Comparison of ENCODE assay signal across 11 cellular contexts in the genomic region with DNA sequence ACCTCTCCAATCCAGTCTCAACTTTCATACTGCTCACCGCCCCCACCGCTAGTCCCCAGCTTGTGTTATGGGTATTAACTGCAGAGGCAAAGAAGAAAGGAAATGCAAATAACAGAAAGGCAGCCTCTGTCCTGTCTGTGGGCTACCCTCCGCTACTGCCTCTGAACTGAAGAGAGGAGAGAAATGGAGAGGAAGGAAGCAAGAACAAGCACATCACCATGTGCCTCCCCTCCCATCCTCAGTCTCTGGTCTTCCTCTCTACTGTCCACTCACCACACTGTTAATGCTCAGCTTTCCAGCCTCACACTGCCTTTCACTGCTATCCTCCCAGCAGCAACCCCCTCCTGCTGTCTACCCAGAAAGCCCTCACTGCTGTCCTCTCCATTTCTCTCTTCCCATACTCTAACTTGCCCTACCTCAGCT.
DNase-seq lines count a peak whose midpoint lies in the region; ATAC-seq and TF ChIP-seq lines count a peak whose summit lies in the region.
"Had no signal": no experiment of that assay in that cellular context is flagged by ENCODE, and none has a peak within 500 bp of the region (broad histone marks: within the 10 kb centered on the region; RNA-seq: fewer than 3 reads in every experiment).

No MANE protein-coding gene starts in this region.

- no peak overlapping the region for H4K8ac ChIP-seq in mesenchymal stem cell (ENCODE audit: low read length)

- no peaks in the 10 kb centered on the region for H3K79me1 ChIP-seq in mesenchymal stem cell (replicated peaks; ENCODE audit: low read length, poor library complexity, severe bottlenecking)

- no peak overlapping the region for H2BK120ac ChIP-seq in mesenchymal stem cell (ENCODE audit: low read depth, low read length)

- peak overlapping the region; percentile 65 for H2AK5ac ChIP-seq in mesenchymal stem cell (ENCODE audit: low read length, severe bottlenecking)

- H2AFZ ChIP-seq in mesenchymal stem cell (ENCODE audit: low read depth, low read length) = no peak overlapping the region

- H3K27me3 ChIP-seq in mesenchymal stem cell (ENCODE audit: control insufficient read depth in 1 of 2, insufficient read depth in 1 of 2, low read length in 2 of 2) (no peaks in the 10 kb centered on the region), brain microvascular endothelial cell (replicated peaks) (no peaks in the 10 kb centered on the region)
- H3K27me3 ChIP-seq: tibial nerve had no signal

- peaks cover 14% of the 10 kb centered on the region for H3K4me1 Mint-ChIP-seq in T-helper 2 cell treated with Interferon-gamma antibody and Interleukin-4, amounts not matched to agents 5 μg/mL and 100 μg/mL, for 36 hours (ENCODE audit: low read depth)

- H3K9me3 Mint-ChIP-seq in T-helper 2 cell treated with Interferon-gamma antibody and Interleukin-4, amounts not matched to agents 5 μg/mL and 100 μg/mL, for 36 hours = peaks cover 19% of the 10 kb centered on the region

- peaks cover 9% of the 10 kb centered on the region for H3K9me3 ChIP-seq in mesenchymal stem cell (ENCODE audit: control insufficient read depth, low read length)

- peak overlapping the region in 1 of 2 experiments; percentile 37 for H3K18ac ChIP-seq in mesenchymal stem cell (ENCODE audit: low read depth in 1 of 2, low read length in 2 of 2)

- H3K36me3 ChIP-seq in mesenchymal stem cell (ENCODE audit: control insufficient read depth in 1 of 2, insufficient read depth in 2 of 2, low read depth in 1 of 2, low read length in 2 of 2) = peaks cover 4 to 6% of the 10 kb centered on the region in 2 experiments
- peaks cover 14% of the 10 kb centered on the region for H3K36me3 ChIP-seq in brain microvascular endothelial cell (replicated peaks)

- in situ Hi-C loops in brain microvascular endothelial cell (cut with HindIII; ENCODE audit: low pct_ligation_motif_present, low sequenced_read_pairs) = no loop called here

- H3K27me3 Mint-ChIP-seq in T-helper 2 cell treated with Interferon-gamma antibody and Interleukin-4, amounts not matched to agents 5 μg/mL and 100 μg/mL, for 36 hours (ENCODE audit: low read depth) = no peaks in the 10 kb centered on the region

- no peak overlapping the region for H2BK5ac ChIP-seq in mesenchymal stem cell (ENCODE audit: low read depth, low read length, poor library complexity, severe bottlenecking)

- H3K4ac ChIP-seq in mesenchymal stem cell (ENCODE audit: low read depth in 1 of 2, low read length in 2 of 2) = no peak overlapping the region

- no peak overlapping the region for H3K23ac ChIP-seq in mesenchymal stem cell (ENCODE audit: low read length in 2 of 2)

- peaks cover 68% of the 10 kb centered on the region for H3K36me3 Mint-ChIP-seq in T-helper 2 cell treated with Interferon-gamma antibody and Interleukin-4, amounts not matched to agents 5 μg/mL and 100 μg/mL, for 36 hours (ENCODE audit: low read depth)

- peak overlapping the region; percentile 25 for H3K4me3 Mint-ChIP-seq in T-helper 2 cell treated with Interferon-gamma antibody and Interleukin-4, amounts not matched to agents 5 μg/mL and 100 μg/mL, for 36 hours

- no peak overlapping the region for H3K4me2 ChIP-seq in mesenchymal stem cell (ENCODE audit: low read length, poor library complexity, severe bottlenecking)

- peaks cover 6% of the 10 kb centered on the region for H3K4me1 ChIP-seq in mesenchymal stem cell (ENCODE audit: control insufficient read depth, insufficient read depth, low read depth, low read length)
- H3K4me1 ChIP-seq: tibial nerve had no signal

- H2BK15ac ChIP-seq in mesenchymal stem cell (ENCODE audit: low read depth, poor library complexity, severe bottlenecking) = no peak overlapping the region

- no peak for DNase-seq in T-helper 2 cell treated with Interferon-gamma antibody and Interleukin-4, amounts not matched to agents 5 μg/mL and 100 μg/mL, for 36 hours (ENCODE audit: low spot score)
- no peak for DNase-seq in mesenchymal stem cell
- no peak for DNase-seq in C1 segment of cervical spinal cord (lab: John Stamatoyannopoulos, UW)
- no peak for DNase-seq in brain microvascular endothelial cell
- DNase-seq in hippocampal formation (lab: John Stamatoyannopoulos, UW) = no peak
- DNase-seq: DMS79 treated with DMSO at 0.1 percent for 48 hours, occipital lobe, SHP77 had no signal

- H4K91ac ChIP-seq in mesenchymal stem cell (ENCODE audit: low read length) = no peak overlapping the region

- H3K4me3 ChIP-seq in mesenchymal stem cell (ENCODE audit: insufficient read depth in 1 of 2, low read depth in 1 of 2, low read length in 2 of 2) (no peak overlapping the region), brain microvascular endothelial cell (ENCODE audit: low read depth, low read length) (no peak overlapping the region)
- H3K4me3 ChIP-seq: tibial nerve had no signal

- no CpG with 5 or more reads among the region's 3 CpGs for WGBS in mesenchymal stem cell

- H3K9ac ChIP-seq in mesenchymal stem cell (ENCODE audit: low read length) = no peak overlapping the region

- TF ChIP-seq CTCF in brain microvascular endothelial cell (IDR thresholded peaks at IDR 0.05; ENCODE audit: low read depth, low read length, missing control alignments) = no peak

- peak overlapping the region; percentile 80 for H3K27ac Mint-ChIP-seq in T-helper 2 cell treated with Interferon-gamma antibody and Interleukin-4, amounts not matched to agents 5 μg/mL and 100 μg/mL, for 36 hours

- H3K14ac ChIP-seq in mesenchymal stem cell (ENCODE audit: low read length in 2 of 2) = no peak overlapping the region

- ATAC-seq in GM18907 (IDR thresholded peaks at IDR 0.05; ENCODE audit: unreplicated experiment) (peak; percentile 48), GM21723 (IDR thresholded peaks at IDR 0.05; ENCODE audit: unreplicated experiment) (peak; percentile 70)

- no peak overlapping the region for H2BK12ac ChIP-seq in mesenchymal stem cell (ENCODE audit: low read length in 2 of 2)

- H3K27ac ChIP-seq in mesenchymal stem cell (ENCODE audit: low read length, poor library complexity, severe bottlenecking) = no peak overlapping the region
- no peak overlapping the region for H3K27ac ChIP-seq in brain microvascular endothelial cell
- H3K27ac ChIP-seq: tibial nerve had no signal
